Comparison of ENCODE assay signal across 8 cellular contexts in the genomic region with DNA sequence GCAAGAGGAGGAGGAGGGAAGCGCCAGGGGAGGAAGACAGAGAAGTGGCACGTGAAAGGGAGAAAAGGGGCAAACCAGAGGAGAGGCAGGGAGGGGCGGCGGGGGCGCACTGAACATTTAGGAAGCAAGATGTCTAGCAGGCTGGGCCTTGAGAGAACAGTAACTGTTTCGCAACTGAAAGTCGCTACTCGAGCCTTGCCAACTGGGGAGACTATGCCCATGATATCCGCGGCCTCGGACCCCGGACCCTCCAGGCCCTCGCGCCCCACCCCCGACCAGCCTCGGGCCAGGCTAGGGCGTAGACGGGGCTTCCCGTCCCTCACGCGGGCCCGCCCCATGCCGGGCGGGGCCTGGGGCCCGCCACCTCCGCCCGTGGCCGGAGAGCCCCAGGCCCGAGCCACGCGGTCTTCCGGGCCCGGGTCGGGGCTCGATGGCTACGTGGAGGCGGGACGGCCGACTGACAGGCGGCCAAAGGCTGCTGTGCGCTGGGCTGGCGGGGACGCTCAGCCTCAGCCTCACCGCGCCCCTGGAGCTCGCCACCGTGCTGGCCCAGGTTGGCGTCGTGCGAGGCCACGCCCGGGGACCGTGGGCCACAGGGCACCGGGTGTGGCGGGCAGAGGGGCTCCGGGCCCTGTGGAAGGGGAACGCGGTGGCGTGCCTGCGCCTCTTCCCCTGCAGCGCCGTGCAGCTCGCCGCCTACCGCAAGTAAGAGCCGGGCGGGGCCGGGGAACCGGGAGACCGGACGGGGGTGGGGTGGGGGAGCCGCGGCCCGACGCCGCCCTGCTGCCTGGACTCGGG. TPM values are rescaled to one million over a fixed set of nuclear protein-coding genes. Genes with fewer than 3 reads are reported as not detected.
A peak's percentile ranks its signal among the peaks of the same experiment; 100 is the strongest.
DNase-seq lines count a peak whose midpoint lies in the region; ATAC-seq lines count a peak whose summit lies in the region.

TSS of gene SLC25A43 (plus strand) at position 363 of the 798 bp plus-strand sequence. CDS start at position 431, 68 bp downstream.

- H3K9me3 ChIP-seq in HUES48 (ENCODE audit: control insufficient read depth, insufficient read depth, low read length): peaks cover 31% of the 10 kb centered on the region

- peak within 1 kb of the TSS; percentile 61 for H3K4me3 ChIP-seq in HUES48 (ENCODE audit: low read depth, low read length)

- DNase-seq in EL (peak; percentile 42), ecto neural progenitor cell (ENCODE audit: low spot score) (peak; percentile 55), lung microvascular endothelial cell (ENCODE audit: low read depth in 2 of 2) (peak; percentile 27 to 45), cerebellar nuclear complex (lab: John Stamatoyannopoulos, UW) (no peak)
- DNase-seq in activated CD4-positive, alpha-beta T cell treated with anti-CD3 and anti-CD28 coated beads for 48 hours: peak; percentile 25
- peak; percentile 27 for DNase-seq in stimulated activated naive B cell treated with anti-CD40 and anti-IgM and Interleukin-4, amounts not matched to agents 10 μg/mL and 1 μg/mL and 100 μg/mL, for 72 hours

- peaks cover 12% of the 10 kb centered on the region for H3K27me3 ChIP-seq in HUES48 (ENCODE audit: control insufficient read depth, insufficient read depth, low read length)

- no peaks in the 10 kb centered on the region for H3K9me3 Mint-ChIP-seq in stimulated activated naive B cell treated with anti-CD40 and anti-IgM and Interleukin-4, amounts not matched to agents 10 μg/mL and 1 μg/mL and 100 μg/mL, for 72 hours

- peak within 1 kb of the TSS; percentile 44; the same call in 1 of the 2 replicates for H3K9ac ChIP-seq in HUES48 (ENCODE audit: low read depth, low read length)

- H3K4me3 Mint-ChIP-seq in stimulated activated naive B cell treated with anti-CD40 and anti-IgM and Interleukin-4, amounts not matched to agents 10 μg/mL and 1 μg/mL and 100 μg/mL, for 72 hours: peak within 1 kb of the TSS; percentile 89 to 96

- H3K27ac ChIP-seq in HUES48 (ENCODE audit: low read depth, low read length): no peak within 1 kb of the TSS

- peaks cover 0 to 4% of the 10 kb centered on the region in 2 donors for H3K27me3 Mint-ChIP-seq in stimulated activated naive B cell treated with anti-CD40 and anti-IgM and Interleukin-4, amounts not matched to agents 10 μg/mL and 1 μg/mL and 100 μg/mL, for 72 hours

- H3K4me1 ChIP-seq in HUES48 (ENCODE audit: control insufficient read depth, insufficient read depth, low read length): no peaks in the 10 kb centered on the region

- H3K36me3 Mint-ChIP-seq in stimulated activated naive B cell treated with anti-CD40 and anti-IgM and Interleukin-4, amounts not matched to agents 10 μg/mL and 1 μg/mL and 100 μg/mL, for 72 hours: peaks cover 0 to 3% of the 10 kb centered on the region in 2 donors

- ATAC-seq in GM21447 (IDR thresholded peaks at IDR 0.05; ENCODE audit: unreplicated experiment): peak; percentile 94
- ATAC-seq in stimulated activated naive B cell treated with anti-CD40 and anti-IgM and Interleukin-4, amounts not matched to agents 10 μg/mL and 1 μg/mL and 100 μg/mL, for 72 hours (replicated peaks): peak; percentile 91 to 94

- H3K36me3 ChIP-seq in HUES48 (ENCODE audit: control insufficient read depth, insufficient read depth, low read length): no peaks in the 10 kb centered on the region

- peak within 1 kb of the TSS; percentile 96 for H3K27ac Mint-ChIP-seq in stimulated activated naive B cell treated with anti-CD40 and anti-IgM and Interleukin-4, amounts not matched to agents 10 μg/mL and 1 μg/mL and 100 μg/mL, for 72 hours

- H3K4me1 Mint-ChIP-seq in stimulated activated naive B cell treated with anti-CD40 and anti-IgM and Interleukin-4, amounts not matched to agents 10 μg/mL and 1 μg/mL and 100 μg/mL, for 72 hours: peaks cover 13 to 19% of the 10 kb centered on the region in 2 donors

RNA-seq across cellular contexts. Expression of gene SLC25A43, which starts in this region (rescaled TPM):
- 9.8 and 12.5 TPM in 2 replicates for total RNA-seq in lung microvascular endothelial cell

Comparison
In these comparisons a context has a peak if more than half of its experiments do, and no peak if none do; other contexts are left out.
1. DNase-seq: peak in EL (single experiment), activated CD4-positive, alpha-beta T cell treated with anti-CD3 and anti-CD28 coated beads for 48 hours (single experiment), ecto neural progenitor cell (single experiment), lung microvascular endothelial cell (2 of 2) and stimulated activated naive B cell treated with anti-CD40 and anti-IgM and Interleukin-4, amounts not matched to agents 10 μg/mL and 1 μg/mL and 100 μg/mL, for 72 hours (single experiment); none in cerebellar nuclear complex (0 of 2).